24 cellular contexts compared by ENCODE assay signal in the genomic region with DNA sequence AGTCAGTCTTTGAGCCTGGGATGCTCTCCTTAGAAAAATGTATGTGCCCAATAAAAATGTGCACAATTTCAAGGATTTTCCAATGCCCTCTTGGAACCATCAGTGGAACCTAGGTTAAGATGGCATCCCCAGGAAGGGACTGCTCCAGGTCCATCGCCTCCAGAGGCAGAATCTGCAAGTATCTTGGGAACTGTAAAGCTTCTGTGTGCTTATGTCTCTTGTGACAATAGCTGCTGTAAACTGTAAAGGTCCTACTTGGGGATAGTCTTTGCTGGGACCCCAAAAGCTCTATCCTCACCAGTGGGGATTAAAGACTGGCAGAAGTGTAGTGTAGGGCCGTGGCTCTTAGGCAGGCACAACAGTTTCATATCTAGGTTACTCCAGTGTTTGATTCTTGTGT. TPM values are rescaled to one million over a fixed set of nuclear protein-coding genes. Genes with fewer than 3 reads are reported as not detected.
DNase-seq lines count a peak whose midpoint lies in the region; ATAC-seq and TF ChIP-seq lines count a peak whose summit lies in the region.
"Had no signal": no experiment of that assay in that cellular context is flagged by ENCODE, and none has a peak within 500 bp of the region (broad histone marks: within the 10 kb centered on the region; RNA-seq: fewer than 3 reads in every experiment).

No MANE protein-coding gene starts in this region.

- no peak for TF ChIP-seq POLR2A in heart left ventricle (IDR thresholded peaks at IDR 0.05)

- H3K27me3 ChIP-seq in heart left ventricle (no peaks in the 10 kb centered on the region), A673 (replicated peaks; ENCODE audit: insufficient read depth, low read depth, low read length, poor library complexity) (no peaks in the 10 kb centered on the region), right cardiac atrium (ENCODE audit: control insufficient read depth, insufficient read depth) (no peaks in the 10 kb centered on the region)
- H3K27me3 ChIP-seq: BLaER1 treated with 17β-estradiol and CSF1 and Interleukin-3, amounts not matched to agents 10 nM and 100 nM had no signal

- peaks cover 9 to 81% (median 56%) of the 10 kb centered on the region in 12 donors for H3K4me1 ChIP-seq in heart left ventricle
- H3K4me1 ChIP-seq in A673 (ENCODE audit: insufficient read depth, low read length, poor library complexity, severe bottlenecking) = peaks cover 28% of the 10 kb centered on the region
- peaks cover 21% of the 10 kb centered on the region for H3K4me1 ChIP-seq in right cardiac atrium (ENCODE audit: control insufficient read depth, insufficient read depth, low read length)

- no peak overlapping the region for H3K4me3 ChIP-seq in heart left ventricle
- no peak overlapping the region for H3K4me3 ChIP-seq in A673 (ENCODE audit: low read depth, low read length, poor library complexity, severe bottlenecking)
- no peak overlapping the region for H3K4me3 ChIP-seq in right cardiac atrium (ENCODE audit: low read length)
- H3K4me3 ChIP-seq: BLaER1 treated with 17β-estradiol and CSF1 and Interleukin-3, amounts not matched to agents 10 nM and 100 nM; GM23248 had no signal

- DNase-seq in heart left ventricle (no peak), Right ventricle myocardium inferior (ENCODE audit: missing footprints) (no peak), A673 (ENCODE audit: low spot score) (no peak), right cardiac atrium (no peak), DMS153 (lab: John Stamatoyannopoulos, UW) (no peak), NOMO-1 treated with dmso at 0.1 percent for 144 hours (lab: John Stamatoyannopoulos, UW; ENCODE audit: unreplicated experiment) (no peak)
- no peak for DNase-seq in activated T-helper 1 cell treated with anti-CD3 and anti-CD28 coated beads, Interleukin-12 subunit alpha, Interleukin-12 subunit beta, Interleukin-2, Interleukin-4 antibody, amounts not matched to agents 30 ng/mL and 10 ng/mL and 1 ng/mL, durations not matched to agents 14 hours and 24 hours and 36 hours (ENCODE audit: low spot score)
- DNase-seq: Caco-2; CD4-positive, alpha-beta memory T cell; DMS 273 treated with DMSO at 0.1 percent for 48 hours; DND-41; GM23248; H9; KG1; NCI-H1092 treated with DMSO at 0.1 percent for 48 hours; NCI-H146; NCI-H2029; NCI-H226; NCI-H510A treated with DMSO at 0.1 percent for 48 hours; NCI-H748 treated with DMSO at 0.1 percent for 48 hours; NK-92 treated with Interleukin-12 subunit alpha and Interleukin-12 subunit beta, amount 100 ng/mL, for 24 hours had no signal

- TF ChIP-seq CTCF in heart left ventricle (IDR thresholded peaks at IDR 0.05) (no peak), A673 (conservative IDR thresholded peaks at IDR 0.05; ENCODE audit: low read depth, low read length) (no peak)

- peak overlapping the region; percentile 31 for H3K4me3 Mint-ChIP-seq in activated T-helper 1 cell treated with anti-CD3 and anti-CD28 coated beads, Interleukin-12 subunit alpha, Interleukin-12 subunit beta, Interleukin-2, Interleukin-4 antibody, amounts not matched to agents 30 ng/mL and 10 ng/mL and 1 ng/mL, durations not matched to agents 14 hours and 24 hours and 36 hours
- H3K4me3 Mint-ChIP-seq: H9 had no signal

- H3K27me3 Mint-ChIP-seq in activated T-helper 1 cell treated with anti-CD3 and anti-CD28 coated beads, Interleukin-12 subunit alpha, Interleukin-12 subunit beta, Interleukin-2, Interleukin-4 antibody, amounts not matched to agents 30 ng/mL and 10 ng/mL and 1 ng/mL, durations not matched to agents 14 hours and 24 hours and 36 hours (ENCODE audit: insufficient read depth) = no peaks in the 10 kb centered on the region
- H3K27me3 Mint-ChIP-seq: CD4-positive, alpha-beta memory T cell had no signal

- ATAC-seq in heart left ventricle (no peak), Right ventricle myocardium inferior (no peak), right cardiac atrium (no peak), HG03439 (IDR thresholded peaks at IDR 0.05; ENCODE audit: unreplicated experiment) (no peak)
- ATAC-seq: Panc1 had no signal

- BruUV-seq in A673 (replicated peaks; lab: Mats Ljungman, UMichigan) = no TSS peak

- CTCF ChIA-PET in A673 (lab: Charles Lee) = no interaction called here

- POLR2A ChIA-PET in A673 (lab: Charles Lee; ENCODE audit: low non-redundant PET) = no interaction called here

- H3K36me3 ChIP-seq in heart left ventricle = peaks cover 0 to 94% (median 44%) of the 10 kb centered on the region in 9 donors
- H3K36me3 ChIP-seq in A673 (ENCODE audit: insufficient read depth, low read length, poor library complexity, severe bottlenecking) = peaks cover 64% of the 10 kb centered on the region

- intact Hi-C loops in heart left ventricle (cut with DNase I) (loop anchor here in 3 of 10 donors (10.0 kb wide), 3 partner anchors 155 to 365 kb away; a partner anchor contains a TSS), Right ventricle myocardium inferior (cut with DNase I) (loop anchor here (10.0 kb wide), 1 partner anchor 295 kb away; no protein-coding TSS in a partner anchor), A673 (cut with micrococcal nuclease; ENCODE audit: unreplicated experiment) (no loop called here), right cardiac atrium (cut with DNase I) (no loop called here)
- intact Hi-C loops in activated T-helper 1 cell treated with anti-CD3 and anti-CD28 coated beads, Interleukin-12 subunit alpha, Interleukin-12 subunit beta, Interleukin-2, Interleukin-4 antibody, amounts not matched to agents 30 ng/mL and 10 ng/mL and 1 ng/mL, durations not matched to agents 14 hours and 24 hours and 36 hours (cut with micrococcal nuclease) = loop anchor here (10.0 kb wide), 1 partner anchor 485 kb away; no protein-coding TSS in a partner anchor

- H3K27ac Mint-ChIP-seq in activated T-helper 1 cell treated with anti-CD3 and anti-CD28 coated beads, Interleukin-12 subunit alpha, Interleukin-12 subunit beta, Interleukin-2, Interleukin-4 antibody, amounts not matched to agents 30 ng/mL and 10 ng/mL and 1 ng/mL, durations not matched to agents 14 hours and 24 hours and 36 hours = no peak overlapping the region

- peaks cover 95% of the 10 kb centered on the region for H3K36me3 Mint-ChIP-seq in activated T-helper 1 cell treated with anti-CD3 and anti-CD28 coated beads, Interleukin-12 subunit alpha, Interleukin-12 subunit beta, Interleukin-2, Interleukin-4 antibody, amounts not matched to agents 30 ng/mL and 10 ng/mL and 1 ng/mL, durations not matched to agents 14 hours and 24 hours and 36 hours (ENCODE audit: low read depth)

- H3K27ac ChIP-seq in heart left ventricle (peak overlapping the region in 11 of 12 donors; percentile 36 to 97 (median 87)), A673 (ENCODE audit: low read depth, low read length, poor library complexity, severe bottlenecking) (peak overlapping the region; percentile 27), right cardiac atrium (ENCODE audit: low read length) (peak overlapping the region; percentile 71)
- H3K27ac ChIP-seq: BLaER1 treated with 17β-estradiol and CSF1 and Interleukin-3, amounts not matched to agents 10 nM and 100 nM; GM23248 had no signal

- no peaks in the 10 kb centered on the region for H3K9me3 ChIP-seq in heart left ventricle
- no peaks in the 10 kb centered on the region for H3K9me3 ChIP-seq in A673 (ENCODE audit: low read depth, low read length, poor library complexity, severe bottlenecking)
- H3K9me3 ChIP-seq in right cardiac atrium (ENCODE audit: control insufficient read depth, low read length) = no peaks in the 10 kb centered on the region
- H3K9me3 ChIP-seq: Caco-2 had no signal

- peaks cover 91% of the 10 kb centered on the region for H3K4me1 Mint-ChIP-seq in activated T-helper 1 cell treated with anti-CD3 and anti-CD28 coated beads, Interleukin-12 subunit alpha, Interleukin-12 subunit beta, Interleukin-2, Interleukin-4 antibody, amounts not matched to agents 30 ng/mL and 10 ng/mL and 1 ng/mL, durations not matched to agents 14 hours and 24 hours and 36 hours (ENCODE audit: low read depth)

- no peaks in the 10 kb centered on the region for H3K9me3 Mint-ChIP-seq in activated T-helper 1 cell treated with anti-CD3 and anti-CD28 coated beads, Interleukin-12 subunit alpha, Interleukin-12 subunit beta, Interleukin-2, Interleukin-4 antibody, amounts not matched to agents 30 ng/mL and 10 ng/mL and 1 ng/mL, durations not matched to agents 14 hours and 24 hours and 36 hours
- H3K9me3 Mint-ChIP-seq: CD4-positive, alpha-beta memory T cell; H9 had no signal

- 86 to 94% (median 90%) methylated on average over 2 of the region's 2 CpGs for WGBS in heart left ventricle, 4 donors
- 95% methylated on average over 2 of the region's 2 CpGs for WGBS in right cardiac atrium

RNA-seq across cellular contexts. Expression of a gene that starts 11.9 kb away (rescaled TPM):
- 10 to 100 TPM in 7 of 9 donors, 1 to 10 TPM in 2; 5.5 to 36.4 (median 16.1) TPM for total RNA-seq in heart left ventricle
- 10 to 100 TPM in 1 of 2 donors, 1 to 10 TPM in 1; 3.5 to 42.7 TPM for polyA plus RNA-seq in heart left ventricle
- 6.2 TPM for total RNA-seq in Right ventricle myocardium inferior
- 23.2 and 29.3 TPM in 2 replicates for total RNA-seq in A673 (2021)
- total RNA-seq in activated T-helper 1 cell treated with anti-CD3 and anti-CD28 coated beads, Interleukin-12 subunit alpha, Interleukin-12 subunit beta, Interleukin-2, Interleukin-4 antibody, amounts not matched to agents 30 ng/mL and 10 ng/mL and 1 ng/mL, durations not matched to agents 14 hours and 24 hours and 36 hours = 140 and 141 TPM in 2 replicates
- 10 to 100 TPM in 3 of 4 donors, 1 to 10 TPM in 1; 9.8 to 25.6 (median 18.7) TPM for total RNA-seq in right cardiac atrium
- polyA plus RNA-seq in right cardiac atrium = 16.8 TPM

RNA-seq across cellular contexts. Expression of a gene that starts 57.9 kb away (rescaled TPM):
- 10 to 100 TPM; 14.4 to 29.2 (median 20.1) TPM for total RNA-seq in heart left ventricle
- 10 to 100 TPM; 12.0 to 18.7 TPM for polyA plus RNA-seq in heart left ventricle
- 23.3 TPM for total RNA-seq in Right ventricle myocardium inferior
- total RNA-seq in A673 (2021) = 107 TPM in 2 replicates
- 74.5 and 77.9 TPM in 2 replicates for total RNA-seq in activated T-helper 1 cell treated with anti-CD3 and anti-CD28 coated beads, Interleukin-12 subunit alpha, Interleukin-12 subunit beta, Interleukin-2, Interleukin-4 antibody, amounts not matched to agents 30 ng/mL and 10 ng/mL and 1 ng/mL, durations not matched to agents 14 hours and 24 hours and 36 hours
- 10 to 100 TPM; 22.0 to 26.0 (median 24.0) TPM for total RNA-seq in right cardiac atrium
- polyA plus RNA-seq in right cardiac atrium = 17.2 TPM

Comparison
In these comparisons a context has a peak if more than half of its experiments do, and no peak if none do; other contexts are left out.
1. intact Hi-C loops: an anchor here in Right ventricle myocardium inferior (10.0 kb wide) and activated T-helper 1 cell treated with anti-CD3 and anti-CD28 coated beads, Interleukin-12 subunit alpha, Interleukin-12 subunit beta, Interleukin-2, Interleukin-4 antibody, amounts not matched to agents 30 ng/mL and 10 ng/mL and 1 ng/mL, durations not matched to agents 14 hours and 24 hours and 36 hours (10.0 kb wide); none called in A673 and right cardiac atrium.
2. H3K27ac ChIP-seq: peak in every context shown above with its lines; median percentile 87 in heart left ventricle; 71 in right cardiac atrium; 27 in A673.